In the genomic region with DNA sequence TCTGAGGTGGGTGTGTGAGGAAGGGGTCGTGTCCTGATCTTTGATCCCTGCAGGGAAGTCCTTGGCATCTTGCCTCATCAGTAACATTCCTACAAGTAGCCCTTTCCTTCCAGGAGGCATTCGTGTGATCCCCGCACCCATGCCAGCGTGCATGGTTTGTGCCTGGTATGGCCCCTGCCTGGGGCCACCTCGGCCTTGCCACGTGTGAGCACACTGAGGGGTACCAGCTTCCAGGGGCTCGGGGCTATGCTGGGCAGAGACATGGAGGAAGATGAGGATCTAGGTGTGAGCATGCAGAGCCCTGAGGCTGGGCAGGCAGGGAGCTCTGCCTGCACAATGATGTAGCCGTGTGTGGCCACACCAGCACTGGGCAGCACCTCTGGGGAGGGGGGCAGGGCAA, we compare ENCODE assay signal across 21 cellular contexts.
"Had no signal": no experiment of that assay in that cellular context is flagged by ENCODE, and none has a peak within 500 bp of the region (broad histone marks: within the 10 kb centered on the region; RNA-seq: fewer than 3 reads in every experiment).

No MANE protein-coding gene starts in this region.

- H3K9me3 Mint-ChIP-seq: naive thymus-derived CD4-positive, alpha-beta T cell; stimulated activated memory B cell treated with anti-CD40 and anti-IgM and Interleukin-4, amounts not matched to agents 10 μg/mL and 1 μg/mL and 100 μg/mL, for 72 hours had no signal

- H3K9me3 ChIP-seq: heart right ventricle, pancreas, stomach, thoracic aorta, transverse colon had no signal

- ATAC-seq: esophagus mucosa; heart right ventricle; naive thymus-derived CD4-positive, alpha-beta T cell; pancreas; right cardiac atrium; stimulated activated memory B cell treated with anti-CD40 and anti-IgM and Interleukin-4, amounts not matched to agents 10 μg/mL and 1 μg/mL and 100 μg/mL, for 72 hours had no signal

- H3K27ac Mint-ChIP-seq: naive thymus-derived CD4-positive, alpha-beta T cell; progenitor cell of endocrine pancreas; stimulated activated memory B cell treated with anti-CD40 and anti-IgM and Interleukin-4, amounts not matched to agents 10 μg/mL and 1 μg/mL and 100 μg/mL, for 72 hours had no signal

- H3K27ac ChIP-seq: coronary artery, heart right ventricle, pancreas, stomach, thoracic aorta, transverse colon had no signal

- H3K27me3 Mint-ChIP-seq: naive thymus-derived CD4-positive, alpha-beta T cell; stimulated activated memory B cell treated with anti-CD40 and anti-IgM and Interleukin-4, amounts not matched to agents 10 μg/mL and 1 μg/mL and 100 μg/mL, for 72 hours had no signal

- H3K4me3 ChIP-seq: coronary artery, heart right ventricle, pancreas, smooth muscle cell, stomach, thoracic aorta, transverse colon had no signal

- DNase-seq: effector CD4-positive, alpha-beta T cell; heart right ventricle; hypothalamus; kidney glomerular epithelial cell; mesendoderm; naive thymus-derived CD4-positive, alpha-beta T cell; occipital lobe; stimulated activated CD4-positive, alpha-beta T cell treated with anti-CD3 and anti-CD28 coated beads, Interleukin-4, amount 100 ng/mL, for 1 hour; stomach; substantia nigra; transverse colon had no signal

- H3K4me2 ChIP-seq: smooth muscle cell had no signal

- H3K4me3 Mint-ChIP-seq: naive thymus-derived CD4-positive, alpha-beta T cell; stimulated activated memory B cell treated with anti-CD40 and anti-IgM and Interleukin-4, amounts not matched to agents 10 μg/mL and 1 μg/mL and 100 μg/mL, for 72 hours had no signal

- FAIRE-seq: frontal cortex, islet of Langerhans, pancreas had no signal

- H3K36me3 ChIP-seq: pancreas, transverse colon had no signal

- H3K27me3 ChIP-seq: heart right ventricle, pancreas, stomach, transverse colon had no signal

- H3K36me3 Mint-ChIP-seq: naive thymus-derived CD4-positive, alpha-beta T cell had no signal
